In genomic region chr4:172018358-172018757, GRCh38 we compare ENCODE assay signal across 30 cellular contexts.
"Had no signal": no experiment of that assay in that cellular context is flagged by ENCODE, and none has a peak within 500 bp of the region (broad histone marks: within the 10 kb centered on the region; RNA-seq: fewer than 3 reads in every experiment).

No MANE protein-coding gene starts in this region.

- H3K27ac Mint-ChIP-seq: activated CD4-positive, alpha-beta T cell treated with anti-CD3 and anti-CD28 coated beads, Interleukin-2, amount 10 ng/mL, durations not matched to agents 24 days and 14 days; activated CD8-positive, alpha-beta T cell treated with anti-CD3 and anti-CD28 coated beads for 36 hours; activated naive CD8-positive, alpha-beta T cell treated with anti-CD3 and anti-CD28 coated beads for 36 hours; activated T-cell treated with anti-CD3 and anti-CD28 coated beads, Interleukin-2, amount 50 U/mL, for 72 hours; activated T-helper 17 cell treated with anti-CD3 and anti-CD28 coated beads, Interleukin-2, amount 50 U/mL, for 72 hours; T-helper 1 cell treated with Interleukin-12 subunit alpha and Interleukin-12 subunit beta and Interleukin-4 antibody, amounts not matched to agents 30 μg/mL and 1 μg/mL, for 36 hours; T-helper 2 cell treated with Interferon-gamma antibody and Interleukin-4, amounts not matched to agents 5 μg/mL and 100 μg/mL, for 36 hours had no signal

- H3K4me3 Mint-ChIP-seq: activated CD4-positive, alpha-beta T cell treated with anti-CD3 and anti-CD28 coated beads, Interleukin-2, amount 10 ng/mL, durations not matched to agents 24 days and 14 days; activated CD8-positive, alpha-beta T cell treated with anti-CD3 and anti-CD28 coated beads for 36 hours; activated naive CD8-positive, alpha-beta T cell treated with anti-CD3 and anti-CD28 coated beads for 36 hours; activated T-cell treated with anti-CD3 and anti-CD28 coated beads, Interleukin-2, amount 50 U/mL, for 72 hours; activated T-helper 17 cell treated with anti-CD3 and anti-CD28 coated beads, Interleukin-2, amount 50 U/mL, for 72 hours; T-helper 1 cell treated with Interleukin-12 subunit alpha and Interleukin-12 subunit beta and Interleukin-4 antibody, amounts not matched to agents 30 μg/mL and 1 μg/mL, for 36 hours; T-helper 2 cell treated with Interferon-gamma antibody and Interleukin-4, amounts not matched to agents 5 μg/mL and 100 μg/mL, for 36 hours had no signal

- H3K4me1 Mint-ChIP-seq: activated CD4-positive, alpha-beta T cell treated with anti-CD3 and anti-CD28 coated beads, Interleukin-2, amount 10 ng/mL, durations not matched to agents 24 days and 14 days; activated naive CD8-positive, alpha-beta T cell treated with anti-CD3 and anti-CD28 coated beads for 36 hours; activated T-helper 17 cell treated with anti-CD3 and anti-CD28 coated beads, Interleukin-2, amount 50 U/mL, for 72 hours had no signal

- H3K4me1 ChIP-seq: SJCRH30 had no signal

- H3K9me3 ChIP-seq: SJCRH30, SK-N-SH had no signal

- H3K27ac ChIP-seq: brain microvascular endothelial cell, PC-9, SJCRH30 had no signal

- DNase-seq: activated CD4-positive, alpha-beta T cell treated with anti-CD3 and anti-CD28 coated beads, Interleukin-2, amount 10 ng/mL, durations not matched to agents 24 days and 14 days; activated CD4-positive, alpha-beta T cell treated with anti-CD3 and anti-CD28 coated beads, Interleukin-2, amount 50 U/mL, for 4 hours; activated CD8-positive, alpha-beta T cell treated with anti-CD3 and anti-CD28 coated beads for 36 hours; activated effector memory CD4-positive, alpha-beta T cell treated with anti-CD3 and anti-CD28 coated beads, Interleukin-2, amount 50 U/mL, for 16 hours; activated naive CD4-positive, alpha-beta T cell; activated naive CD4-positive, alpha-beta T cell treated with anti-CD3 and anti-CD28 coated beads, Interleukin-2, amount 50 U/mL, for 16 hours; activated naive CD8-positive, alpha-beta T cell treated with anti-CD3 and anti-CD28 coated beads for 36 hours; activated T-cell treated with anti-CD3 and anti-CD28 coated beads, Interleukin-2, amount 50 U/mL, for 1 hour; activated T-cell treated with anti-CD3 and anti-CD28 coated beads, Interleukin-2, amount 50 U/mL, for 72 hours; amniotic stem cell; aorta; brain microvascular endothelial cell; NCI-H1436 treated with DMSO at 0.1 percent for 48 hours; NCI-H1694 treated with DMSO at 0.1 percent for 48 hours; NCI-H2029; NCI-H2171 treated with DMSO at 0.1 percent for 48 hours; NCI-H2227 treated with DMSO at 0.1 percent for 48 hours; NCI-H446; NCI-H524; NK-92 treated with Interleukin-12 subunit alpha and Interleukin-12 subunit beta, amount 100 ng/mL, for 24 hours; PC-9; SHP77; SJCRH30; SK-N-SH had no signal

- H3K27me3 Mint-ChIP-seq: activated CD4-positive, alpha-beta T cell treated with anti-CD3 and anti-CD28 coated beads, Interleukin-2, amount 10 ng/mL, durations not matched to agents 24 days and 14 days; activated CD8-positive, alpha-beta T cell treated with anti-CD3 and anti-CD28 coated beads for 36 hours; activated naive CD8-positive, alpha-beta T cell treated with anti-CD3 and anti-CD28 coated beads for 36 hours; activated T-helper 17 cell treated with anti-CD3 and anti-CD28 coated beads, Interleukin-2, amount 50 U/mL, for 72 hours had no signal

- ATAC-seq: activated CD8-positive, alpha-beta T cell treated with anti-CD3 and anti-CD28 coated beads for 36 hours; activated T-cell treated with anti-CD3 and anti-CD28 coated beads, Interleukin-2, amount 50 U/mL, for 72 hours; activated T-helper 17 cell treated with anti-CD3 and anti-CD28 coated beads, Interleukin-2, amount 50 U/mL, for 72 hours; K562 had no signal

- H3K4me2 ChIP-seq: PC-9, SK-N-SH had no signal

- H3K27me3 ChIP-seq: brain microvascular endothelial cell, SJCRH30 had no signal

- H3K4me3 ChIP-seq: K562, PC-9, SJCRH30 had no signal

- H3K36me3 ChIP-seq: brain microvascular endothelial cell, SJCRH30 had no signal

- H2AFZ ChIP-seq: PC-9 had no signal

- FAIRE-seq: K562, RCC 7860, TTC549 had no signal

- H3K9me3 Mint-ChIP-seq: activated CD4-positive, alpha-beta T cell treated with anti-CD3 and anti-CD28 coated beads, Interleukin-2, amount 10 ng/mL, durations not matched to agents 24 days and 14 days; T-helper 2 cell treated with Interferon-gamma antibody and Interleukin-4, amounts not matched to agents 5 μg/mL and 100 μg/mL, for 36 hours had no signal

- H3K9ac ChIP-seq: SK-N-SH had no signal

- H3K36me3 Mint-ChIP-seq: activated naive CD8-positive, alpha-beta T cell treated with anti-CD3 and anti-CD28 coated beads for 36 hours had no signal
